15 cellular contexts compared by ENCODE assay signal in genomic region chr1:116496380-116496779, GRCh38.
DNase-seq lines count a peak whose midpoint lies in the region; TF ChIP-seq lines count a peak whose summit lies in the region.
"Had no signal": no experiment of that assay in that cellular context is flagged by ENCODE, and none has a peak within 500 bp of the region (broad histone marks: within the 10 kb centered on the region; RNA-seq: fewer than 3 reads in every experiment).

No MANE protein-coding gene starts in this region.

- intact Hi-C loops in Calu3 (cut with micrococcal nuclease; ENCODE audit: unreplicated experiment) (no loop called here), head of caudate nucleus (cut with DNase I) (loop anchor here (5.0 kb wide), 1 partner anchor 344 kb away; no protein-coding TSS in a partner anchor)

- H3K4me1 Mint-ChIP-seq in Calu3 (ENCODE audit: low read depth, unreplicated experiment) (peaks cover 66% of the 10 kb centered on the region), osteocyte (ENCODE audit: unreplicated experiment) (peaks cover 56% of the 10 kb centered on the region)

- TF ChIP-seq CTCF in Calu3 (IDR thresholded peaks at IDR 0.05; ENCODE audit: unreplicated experiment) (no peak), fibroblast of the aortic adventitia (IDR thresholded peaks at IDR 0.05; ENCODE audit: insufficient read depth, low read length) (no peak), osteocyte (IDR thresholded peaks at IDR 0.05) (no peak)

- H3K27ac Mint-ChIP-seq in Calu3 (ENCODE audit: unreplicated experiment) = peak overlapping the region; percentile 73
- peak overlapping the region; percentile 51 for H3K27ac Mint-ChIP-seq in osteocyte (ENCODE audit: unreplicated experiment)
- H3K27ac Mint-ChIP-seq: activated CD4-positive, alpha-beta memory T cell treated with anti-CD3 and anti-CD28 coated beads for 36 hours had no signal

- peaks cover 4% of the 10 kb centered on the region for H3K36me3 Mint-ChIP-seq in Calu3 (ENCODE audit: insufficient read depth, unreplicated experiment)
- H3K36me3 Mint-ChIP-seq in osteocyte (ENCODE audit: unreplicated experiment) = no peaks in the 10 kb centered on the region
- H3K36me3 Mint-ChIP-seq: activated CD4-positive, alpha-beta memory T cell treated with anti-CD3 and anti-CD28 coated beads for 36 hours; naive thymus-derived CD8-positive, alpha-beta T cell had no signal

- DNase-seq in Calu3 = no peak
- DNase-seq in NOMO-1 treated with DMSO at 0.1 percent for 48 hours (lab: John Stamatoyannopoulos, UW; ENCODE audit: unreplicated experiment) = peak; percentile 13
- peak; percentile 72 for DNase-seq in fibroblast of the aortic adventitia (ENCODE audit: low read depth)
- DNase-seq in osteocyte (ENCODE audit: extremely low spot score, unreplicated experiment) = no peak
- DNase-seq in HPDE6-E6E7 (ENCODE audit: extremely low spot score) = no peak
- DNase-seq in NCI-H1048 (lab: John Stamatoyannopoulos, UW) = no peak
- no peak for DNase-seq in mucosa of gallbladder (ENCODE audit: low spot score)
- DNase-seq in head of caudate nucleus = no peak
- DNase-seq: activated CD4-positive, alpha-beta memory T cell treated with anti-CD3 and anti-CD28 coated beads for 36 hours; DMS153; glutamatergic neuron; naive thymus-derived CD8-positive, alpha-beta T cell; NCI-H1105; stimulated activated CD4-positive, alpha-beta T cell treated with anti-CD3 and anti-CD28 coated beads, Interleukin-4, amount 100 ng/mL, for 24 hours had no signal

- no TSS peak for BruUV-seq in Calu3 (replicated peaks; lab: Mats Ljungman, UMichigan)

- no peak overlapping the region for H3K4me3 Mint-ChIP-seq in Calu3 (ENCODE audit: low read depth, unreplicated experiment)
- no peak overlapping the region for H3K4me3 Mint-ChIP-seq in osteocyte (ENCODE audit: unreplicated experiment)
- H3K4me3 Mint-ChIP-seq: activated CD4-positive, alpha-beta memory T cell treated with anti-CD3 and anti-CD28 coated beads for 36 hours; naive thymus-derived CD8-positive, alpha-beta T cell had no signal

- H3K27me3 Mint-ChIP-seq in Calu3 (ENCODE audit: unreplicated experiment) (no peaks in the 10 kb centered on the region), osteocyte (ENCODE audit: unreplicated experiment) (no peaks in the 10 kb centered on the region)
- H3K27me3 Mint-ChIP-seq: activated CD4-positive, alpha-beta memory T cell treated with anti-CD3 and anti-CD28 coated beads for 36 hours; naive thymus-derived CD8-positive, alpha-beta T cell had no signal

- H3K4me3 ChIP-seq in fibroblast of the aortic adventitia (ENCODE audit: low read depth, low read length) = no peak overlapping the region
- H3K4me3 ChIP-seq: tibial nerve had no signal

- H3K9me3 Mint-ChIP-seq in Calu3 (ENCODE audit: low read depth, unreplicated experiment) (no peaks in the 10 kb centered on the region), osteocyte (ENCODE audit: unreplicated experiment) (no peaks in the 10 kb centered on the region)
- H3K9me3 Mint-ChIP-seq: activated CD4-positive, alpha-beta memory T cell treated with anti-CD3 and anti-CD28 coated beads for 36 hours; naive thymus-derived CD8-positive, alpha-beta T cell had no signal

- CTCF ChIA-PET in Calu3 (lab: Charles Lee) = interaction anchor here (1.5 kb wide), 1 partner anchor 357 kb away, joined by 8 read pairs; no protein-coding TSS in a partner anchor

Comparison
In these comparisons a context has a peak if more than half of its experiments do, and no peak if none do; other contexts are left out.
1. DNase-seq: peak in NOMO-1 treated with DMSO at 0.1 percent for 48 hours (single experiment) and fibroblast of the aortic adventitia (single experiment); none in Calu3 (single experiment), osteocyte (single experiment), HPDE6-E6E7 (single experiment), NCI-H1048 (single experiment), mucosa of gallbladder (single experiment) and head of caudate nucleus (0 of 42).